In the genomic region with DNA sequence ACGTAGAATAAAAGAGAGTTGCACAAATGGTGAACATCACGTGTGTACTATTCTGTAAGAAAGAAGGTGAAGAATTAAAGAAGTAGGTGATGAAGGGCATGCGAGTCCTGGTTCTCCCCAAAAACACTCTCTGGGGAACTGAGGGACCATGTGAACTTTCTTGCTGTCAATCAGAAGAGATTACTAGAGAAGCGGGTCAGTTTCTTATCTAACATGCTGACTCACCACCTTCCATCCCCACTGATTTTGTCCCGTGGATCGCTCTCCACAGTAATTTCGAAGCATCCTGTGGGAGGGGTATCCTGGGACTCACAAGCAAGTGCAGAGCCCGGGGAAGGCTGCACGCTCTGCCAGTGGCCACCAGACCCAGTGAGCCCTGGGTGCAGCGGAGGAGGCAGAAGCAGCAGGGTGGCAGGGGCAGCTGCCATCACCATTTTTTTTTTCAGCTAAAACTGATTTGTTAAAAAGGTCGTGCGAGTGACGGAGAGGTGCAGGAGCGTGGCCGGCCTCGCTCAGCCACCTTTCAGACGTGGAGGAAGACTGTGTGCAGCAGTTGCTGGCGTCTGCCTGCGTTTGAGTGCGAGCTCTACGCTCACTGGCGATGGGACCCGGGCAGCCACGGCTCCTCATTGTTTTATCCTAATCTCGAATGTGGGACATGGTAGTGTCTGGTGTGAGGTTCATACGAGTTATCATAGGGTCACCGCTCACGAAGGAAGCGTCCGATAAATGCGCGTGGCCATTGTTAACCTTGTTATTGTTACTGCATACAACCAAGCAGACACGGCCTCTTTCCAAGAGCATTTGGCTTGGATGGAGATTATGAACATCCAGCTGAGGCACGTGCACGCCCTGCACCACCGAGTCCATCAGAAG, we compare ENCODE assay signal across 25 cellular contexts. TPM values are rescaled to one million over a fixed set of nuclear protein-coding genes. Genes with fewer than 3 reads are reported as not detected.
"Had no signal": no experiment of that assay in that cellular context is flagged by ENCODE, and none has a peak within 500 bp of the region (broad histone marks: within the 10 kb centered on the region; RNA-seq: fewer than 3 reads in every experiment).

No MANE protein-coding gene starts in this region.

- H3K4me3 Mint-ChIP-seq: dendritic cell treated with granulocyte-macrophage colony-stimulating factor and Interleukin-4, amounts not matched to agents 40 ng/mL and 50 ng/mL, for 4 days; mesothelial cell of epicardium; natural killer cell treated with Interleukin-12 subunit alpha and Interleukin-12 subunit beta and Interleukin-15 and Interleukin-18, amount 100 ng/mL, for 72 hours; neural crest cell; stimulated activated effector memory CD8-positive, alpha-beta T cell treated with anti-CD3 and anti-CD28 coated beads, Interleukin-12 subunit alpha, Interleukin-12 subunit beta, amount 100 ng/mL, for 72 hours had no signal

- H3K27me3 ChIP-seq: colonic mucosa, neutrophil, pancreas, thyroid gland had no signal

- FAIRE-seq: endothelial cell of umbilical vein, keratinocyte, pancreas had no signal

- H3K36me3 ChIP-seq: colonic mucosa, esophagus muscularis mucosa, neutrophil, pancreas, stomach, thyroid gland had no signal

- DNase-seq: colonic mucosa; effector memory CD4-positive, alpha-beta T cell; foreskin keratinocyte; mesenchymal stem cell; naive B cell; retina; stimulated activated CD4-positive, alpha-beta T cell treated with anti-CD3 and anti-CD28 coated beads, Interleukin-2, amount 100 ng/mL, for 24 hours; stimulated activated CD4-positive, alpha-beta T cell treated with anti-CD3 and anti-CD28 coated beads, Interleukin-4, amount 100 ng/mL, for 24 hours; stimulated activated naive CD4-positive, alpha-beta T cell treated with Interleukin-2 at 50 U/mL for 16 hours; stomach; thyroid gland had no signal

- H3K36me3 Mint-ChIP-seq: mesothelial cell of epicardium; naive B cell; natural killer cell treated with Interleukin-12 subunit alpha and Interleukin-12 subunit beta and Interleukin-15 and Interleukin-18, amount 100 ng/mL, for 72 hours had no signal

- H3K9me3 Mint-ChIP-seq: natural killer cell treated with Interleukin-12 subunit alpha and Interleukin-12 subunit beta and Interleukin-15 and Interleukin-18, amount 100 ng/mL, for 72 hours; neural crest cell had no signal

- H3K4me3 ChIP-seq: colonic mucosa, esophagus muscularis mucosa, mucosa of descending colon, pancreas, stomach, thyroid gland had no signal

- H3K9me3 ChIP-seq: colonic mucosa, esophagus muscularis mucosa, mucosa of descending colon, neutrophil, pancreas, stomach, thyroid gland had no signal

- H3K27ac Mint-ChIP-seq: dendritic cell treated with granulocyte-macrophage colony-stimulating factor and Interleukin-4, amounts not matched to agents 40 ng/mL and 50 ng/mL, for 4 days; mesothelial cell of epicardium had no signal

- H3K27me3 Mint-ChIP-seq: natural killer cell treated with Interleukin-12 subunit alpha and Interleukin-12 subunit beta and Interleukin-15 and Interleukin-18, amount 100 ng/mL, for 72 hours had no signal

- H3K27ac ChIP-seq: colonic mucosa, esophagus muscularis mucosa, foreskin keratinocyte, neutrophil, pancreas, stomach, thyroid gland had no signal

- ATAC-seq: foreskin keratinocyte; left lobe of liver; mucosa of descending colon; natural killer cell treated with Interleukin-12 subunit alpha and Interleukin-12 subunit beta and Interleukin-15 and Interleukin-18, amount 100 ng/mL, for 72 hours; pancreas; sciatic nerve; stimulated activated effector memory CD8-positive, alpha-beta T cell treated with anti-CD3 and anti-CD28 coated beads, Interleukin-12 subunit alpha, Interleukin-12 subunit beta, amount 100 ng/mL, for 72 hours had no signal

- H3K4me1 ChIP-seq: colonic mucosa, foreskin keratinocyte, pancreas had no signal

RNA-seq across cellular contexts. Expression of a gene that starts 28.0 kb away (rescaled TPM):
- polyA plus RNA-seq: fibroblast of lung had no signal
